ENCODE assay signal across 2 cellular contexts in genomic region chr15:77474310-77474986, GRCh38.
TF ChIP-seq lines count a peak whose summit lies in the region.

No MANE protein-coding gene starts in this region.

TF ChIP-seq in Ishikawa, 13 proteins besides CTCF, POLR2A, EP300 and RAD21 (continued from another document):
- TF ChIP-seq, protein P1, sequence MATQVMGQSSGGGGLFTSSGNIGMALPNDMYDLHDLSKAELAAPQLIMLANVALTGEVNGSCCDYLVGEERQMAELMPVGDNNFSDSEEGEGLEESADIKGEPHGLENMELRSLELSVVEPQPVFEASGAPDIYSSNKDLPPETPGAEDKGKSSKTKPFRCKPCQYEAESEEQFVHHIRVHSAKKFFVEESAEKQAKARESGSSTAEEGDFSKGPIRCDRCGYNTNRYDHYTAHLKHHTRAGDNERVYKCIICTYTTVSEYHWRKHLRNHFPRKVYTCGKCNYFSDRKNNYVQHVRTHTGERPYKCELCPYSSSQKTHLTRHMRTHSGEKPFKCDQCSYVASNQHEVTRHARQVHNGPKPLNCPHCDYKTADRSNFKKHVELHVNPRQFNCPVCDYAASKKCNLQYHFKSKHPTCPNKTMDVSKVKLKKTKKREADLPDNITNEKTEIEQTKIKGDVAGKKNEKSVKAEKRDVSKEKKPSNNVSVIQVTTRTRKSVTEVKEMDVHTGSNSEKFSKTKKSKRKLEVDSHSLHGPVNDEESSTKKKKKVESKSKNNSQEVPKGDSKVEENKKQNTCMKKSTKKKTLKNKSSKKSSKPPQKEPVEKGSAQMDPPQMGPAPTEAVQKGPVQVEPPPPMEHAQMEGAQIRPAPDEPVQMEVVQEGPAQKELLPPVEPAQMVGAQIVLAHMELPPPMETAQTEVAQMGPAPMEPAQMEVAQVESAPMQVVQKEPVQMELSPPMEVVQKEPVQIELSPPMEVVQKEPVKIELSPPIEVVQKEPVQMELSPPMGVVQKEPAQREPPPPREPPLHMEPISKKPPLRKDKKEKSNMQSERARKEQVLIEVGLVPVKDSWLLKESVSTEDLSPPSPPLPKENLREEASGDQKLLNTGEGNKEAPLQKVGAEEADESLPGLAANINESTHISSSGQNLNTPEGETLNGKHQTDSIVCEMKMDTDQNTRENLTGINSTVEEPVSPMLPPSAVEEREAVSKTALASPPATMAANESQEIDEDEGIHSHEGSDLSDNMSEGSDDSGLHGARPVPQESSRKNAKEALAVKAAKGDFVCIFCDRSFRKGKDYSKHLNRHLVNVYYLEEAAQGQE (IDR thresholded peaks at IDR 0.05; ENCODE audit: low read depth): no peak

TF ChIP-seq in neural cell, 6 proteins besides CTCF, POLR2A, EP300 and RAD21 (continued from another document):
- no peak for TF ChIP-seq EZH2 (IDR thresholded peaks at IDR 0.05; ENCODE audit: borderline replicate concordance, insufficient read depth, low read length, poor library complexity, severe bottlenecking)
- TF ChIP-seq TAF1 (IDR thresholded peaks at IDR 0.05; ENCODE audit: low read depth): no peak
